1 cellular context compared by ENCODE assay signal in genomic region chr3:188026191-188026968, GRCh38.
A peak's percentile ranks its signal among the peaks of the same experiment; 100 is the strongest.
TF ChIP-seq lines count a peak whose summit lies in the region.

No MANE protein-coding gene starts in this region.

TF ChIP-seq in HepG2, 621 proteins besides CTCF, POLR2A, EP300 and RAD21 (continued from another document and continues in another):
- TF ChIP-seq LCORL (IDR thresholded peaks at IDR 0.05), result no peak
- 0 out of 2 replicates have a peak, but pooled peaks have one; percentile 21 for TF ChIP-seq LCORL (CRISPR knock-in tag; IDR thresholded peaks at IDR 0.05)
- no peak for TF ChIP-seq TGIF2 (CRISPR knock-in tag; IDR thresholded peaks at IDR 0.05)
- peak; percentile 13; the same call in 1 of the 2 replicates for TF ChIP-seq SMC3 (IDR thresholded peaks at IDR 0.05; ENCODE audit: low read length)
- TF ChIP-seq, protein P1, sequence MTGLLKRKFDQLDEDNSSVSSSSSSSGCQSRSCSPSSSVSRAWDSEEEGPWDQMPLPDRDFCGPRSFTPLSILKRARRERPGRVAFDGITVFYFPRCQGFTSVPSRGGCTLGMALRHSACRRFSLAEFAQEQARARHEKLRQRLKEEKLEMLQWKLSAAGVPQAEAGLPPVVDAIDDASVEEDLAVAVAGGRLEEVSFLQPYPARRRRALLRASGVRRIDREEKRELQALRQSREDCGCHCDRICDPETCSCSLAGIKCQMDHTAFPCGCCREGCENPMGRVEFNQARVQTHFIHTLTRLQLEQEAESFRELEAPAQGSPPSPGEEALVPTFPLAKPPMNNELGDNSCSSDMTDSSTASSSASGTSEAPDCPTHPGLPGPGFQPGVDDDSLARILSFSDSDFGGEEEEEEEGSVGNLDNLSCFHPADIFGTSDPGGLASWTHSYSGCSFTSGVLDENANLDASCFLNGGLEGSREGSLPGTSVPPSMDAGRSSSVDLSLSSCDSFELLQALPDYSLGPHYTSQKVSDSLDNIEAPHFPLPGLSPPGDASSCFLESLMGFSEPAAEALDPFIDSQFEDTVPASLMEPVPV (CRISPR knock-in tag; IDR thresholded peaks at IDR 0.05), result no peak
- TF ChIP-seq, protein P2, sequence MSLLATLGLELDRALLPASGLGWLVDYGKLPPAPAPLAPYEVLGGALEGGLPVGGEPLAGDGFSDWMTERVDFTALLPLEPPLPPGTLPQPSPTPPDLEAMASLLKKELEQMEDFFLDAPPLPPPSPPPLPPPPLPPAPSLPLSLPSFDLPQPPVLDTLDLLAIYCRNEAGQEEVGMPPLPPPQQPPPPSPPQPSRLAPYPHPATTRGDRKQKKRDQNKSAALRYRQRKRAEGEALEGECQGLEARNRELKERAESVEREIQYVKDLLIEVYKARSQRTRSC (CRISPR knock-in tag; IDR thresholded peaks at IDR 0.05; ENCODE audit: low read depth), result no peak
- TF ChIP-seq, protein P3, sequence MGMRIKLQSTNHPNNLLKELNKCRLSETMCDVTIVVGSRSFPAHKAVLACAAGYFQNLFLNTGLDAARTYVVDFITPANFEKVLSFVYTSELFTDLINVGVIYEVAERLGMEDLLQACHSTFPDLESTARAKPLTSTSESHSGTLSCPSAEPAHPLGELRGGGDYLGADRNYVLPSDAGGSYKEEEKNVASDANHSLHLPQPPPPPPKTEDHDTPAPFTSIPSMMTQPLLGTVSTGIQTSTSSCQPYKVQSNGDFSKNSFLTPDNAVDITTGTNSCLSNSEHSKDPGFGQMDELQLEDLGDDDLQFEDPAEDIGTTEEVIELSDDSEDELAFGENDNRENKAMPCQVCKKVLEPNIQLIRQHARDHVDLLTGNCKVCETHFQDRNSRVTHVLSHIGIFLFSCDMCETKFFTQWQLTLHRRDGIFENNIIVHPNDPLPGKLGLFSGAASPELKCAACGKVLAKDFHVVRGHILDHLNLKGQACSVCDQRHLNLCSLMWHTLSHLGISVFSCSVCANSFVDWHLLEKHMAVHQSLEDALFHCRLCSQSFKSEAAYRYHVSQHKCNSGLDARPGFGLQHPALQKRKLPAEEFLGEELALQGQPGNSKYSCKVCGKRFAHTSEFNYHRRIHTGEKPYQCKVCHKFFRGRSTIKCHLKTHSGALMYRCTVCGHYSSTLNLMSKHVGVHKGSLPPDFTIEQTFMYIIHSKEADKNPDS (CRISPR knock-in tag; IDR thresholded peaks at IDR 0.05), result peak; percentile 8; the same call in 1 of the 2 replicates
- peak; percentile 87 for TF ChIP-seq ASH2L (IDR thresholded peaks at IDR 0.05; ENCODE audit: insufficient read length, low read depth, low read length)
- no peak for TF ChIP-seq GPBP1L1 (CRISPR knock-in tag; IDR thresholded peaks at IDR 0.05)
- TF ChIP-seq ARID3A (IDR thresholded peaks at IDR 0.05; ENCODE audit: low read depth, low read length), result peak; percentile 76
- TF ChIP-seq ZBED4 (CRISPR knock-in tag; IDR thresholded peaks at IDR 0.05; ENCODE audit: borderline replicate concordance), result no peak
- no peak for TF ChIP-seq NKX3-1 (CRISPR knock-in tag; IDR thresholded peaks at IDR 0.05)
- TF ChIP-seq HDAC2 (CRISPR knock-in tag; IDR thresholded peaks at IDR 0.05), result peak; percentile 48
- TF ChIP-seq CHD4 (IDR thresholded peaks at IDR 0.05; ENCODE audit: borderline replicate concordance, low read length), result peak; percentile 94; the same call in 1 of the 2 replicates
- TF ChIP-seq ELF4 (CRISPR knock-in tag; IDR thresholded peaks at IDR 0.05; ENCODE audit: borderline replicate concordance), result no peak
- TF ChIP-seq ZNF776 (CRISPR knock-in tag; IDR thresholded peaks at IDR 0.05), result no peak
- no peak for TF ChIP-seq FOXP1 (IDR thresholded peaks at IDR 0.05)
- peak; percentile 92 for TF ChIP-seq FOXP1 (CRISPR knock-in tag; IDR thresholded peaks at IDR 0.05)
- TF ChIP-seq ZNF256 (CRISPR knock-in tag; conservative IDR thresholded peaks at IDR 0.05), result no peak
- TF ChIP-seq SP5 (CRISPR knock-in tag; IDR thresholded peaks at IDR 0.05; ENCODE audit: borderline replicate concordance, low read depth), result no peak
- no peak; a peak in 1 of 4 replicates for TF ChIP-seq NR2F1 (CRISPR knock-in tag; IDR thresholded peaks at IDR 0.05)
- TF ChIP-seq, protein P4, sequence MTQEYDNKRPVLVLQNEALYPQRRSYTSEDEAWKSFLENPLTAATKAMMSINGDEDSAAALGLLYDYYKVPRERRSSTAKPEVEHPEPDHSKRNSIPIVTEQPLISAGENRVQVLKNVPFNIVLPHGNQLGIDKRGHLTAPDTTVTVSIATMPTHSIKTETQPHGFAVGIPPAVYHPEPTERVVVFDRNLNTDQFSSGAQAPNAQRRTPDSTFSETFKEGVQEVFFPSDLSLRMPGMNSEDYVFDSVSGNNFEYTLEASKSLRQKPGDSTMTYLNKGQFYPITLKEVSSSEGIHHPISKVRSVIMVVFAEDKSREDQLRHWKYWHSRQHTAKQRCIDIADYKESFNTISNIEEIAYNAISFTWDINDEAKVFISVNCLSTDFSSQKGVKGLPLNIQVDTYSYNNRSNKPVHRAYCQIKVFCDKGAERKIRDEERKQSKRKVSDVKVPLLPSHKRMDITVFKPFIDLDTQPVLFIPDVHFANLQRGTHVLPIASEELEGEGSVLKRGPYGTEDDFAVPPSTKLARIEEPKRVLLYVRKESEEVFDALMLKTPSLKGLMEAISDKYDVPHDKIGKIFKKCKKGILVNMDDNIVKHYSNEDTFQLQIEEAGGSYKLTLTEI (CRISPR knock-in tag; conservative IDR thresholded peaks at IDR 0.05), result no peak
- peak in 1 of 2 experiments; percentile 36; a peak in 1 of 4 replicates for TF ChIP-seq REST (IDR thresholded peaks at IDR 0.05; ENCODE audit: borderline replicate concordance in 1 of 2, low read depth in 1 of 2, low read length in 2 of 2)
- TF ChIP-seq, protein P5, sequence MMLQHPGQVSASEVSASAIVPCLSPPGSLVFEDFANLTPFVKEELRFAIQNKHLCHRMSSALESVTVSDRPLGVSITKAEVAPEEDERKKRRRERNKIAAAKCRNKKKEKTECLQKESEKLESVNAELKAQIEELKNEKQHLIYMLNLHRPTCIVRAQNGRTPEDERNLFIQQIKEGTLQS (CRISPR knock-in tag; IDR thresholded peaks at IDR 0.05), result no peak
- 0 out of 2 replicates have a peak, but pooled peaks have one; percentile 46 for TF ChIP-seq NCOA1 (CRISPR knock-in tag; IDR thresholded peaks at IDR 0.05)
- peak; percentile 66; the same call in 1 of the 2 replicates for TF ChIP-seq PHF21A (CRISPR knock-in tag; IDR thresholded peaks at IDR 0.05)
- TF ChIP-seq MED1 (CRISPR knock-in tag; IDR thresholded peaks at IDR 0.05), result peak; percentile 72
- TF ChIP-seq SP140L (CRISPR knock-in tag; IDR thresholded peaks at IDR 0.05; ENCODE audit: borderline replicate concordance), result no peak
- TF ChIP-seq ZMYM4 (CRISPR knock-in tag; IDR thresholded peaks at IDR 0.05), result peak; percentile 29; the same call in 1 of the 2 replicates
- no peak for TF ChIP-seq ZFP36 (IDR thresholded peaks at IDR 0.05; ENCODE audit: borderline replicate concordance, low read depth, low read length, partially characterized antibody)
- TF ChIP-seq ISL2 (CRISPR knock-in tag; IDR thresholded peaks at IDR 0.05), result peak; percentile 85
- TF ChIP-seq, protein P6, sequence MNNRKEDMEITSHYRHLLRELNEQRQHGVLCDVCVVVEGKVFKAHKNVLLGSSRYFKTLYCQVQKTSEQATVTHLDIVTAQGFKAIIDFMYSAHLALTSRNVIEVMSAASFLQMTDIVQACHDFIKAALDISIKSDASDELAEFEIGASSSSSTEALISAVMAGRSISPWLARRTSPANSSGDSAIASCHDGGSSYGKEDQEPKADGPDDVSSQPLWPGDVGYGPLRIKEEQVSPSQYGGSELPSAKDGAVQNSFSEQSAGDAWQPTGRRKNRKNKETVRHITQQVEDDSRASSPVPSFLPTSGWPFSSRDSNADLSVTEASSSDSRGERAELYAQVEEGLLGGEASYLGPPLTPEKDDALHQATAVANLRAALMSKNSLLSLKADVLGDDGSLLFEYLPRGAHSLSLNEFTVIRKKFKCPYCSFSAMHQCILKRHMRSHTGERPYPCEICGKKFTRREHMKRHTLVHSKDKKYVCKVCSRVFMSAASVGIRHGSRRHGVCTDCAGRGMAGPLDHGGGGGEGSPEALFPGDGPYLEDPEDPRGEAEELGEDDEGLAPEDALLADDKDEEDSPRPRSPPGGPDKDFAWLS (CRISPR knock-in tag; IDR thresholded peaks at IDR 0.05; ENCODE audit: borderline replicate concordance), result no peak
- peak; percentile 72 for TF ChIP-seq RXRA (CRISPR knock-in tag; IDR thresholded peaks at IDR 0.05)
- peak; percentile 80 for TF ChIP-seq TBX2 (CRISPR knock-in tag; IDR thresholded peaks at IDR 0.05; ENCODE audit: borderline replicate concordance)
- TF ChIP-seq MAFF (IDR thresholded peaks at IDR 0.05; ENCODE audit: low read depth, low read length), result no peak
- no peak; the same call in 1 of the 2 replicates for TF ChIP-seq ZSCAN31 (CRISPR knock-in tag; IDR thresholded peaks at IDR 0.05; ENCODE audit: low read depth)
- peak; percentile 56 for TF ChIP-seq ZEB1 (IDR thresholded peaks at IDR 0.05; ENCODE audit: insufficient replicate concordance, low read depth)
- no peak for TF ChIP-seq ZNF30 (CRISPR knock-in tag; IDR thresholded peaks at IDR 0.05)
- peak; percentile 63; the same call in 1 of the 2 replicates for TF ChIP-seq MBD4 (IDR thresholded peaks at IDR 0.05; ENCODE audit: borderline replicate concordance, low read length)
